13 cellular contexts compared by ENCODE assay signal in the genomic region with DNA sequence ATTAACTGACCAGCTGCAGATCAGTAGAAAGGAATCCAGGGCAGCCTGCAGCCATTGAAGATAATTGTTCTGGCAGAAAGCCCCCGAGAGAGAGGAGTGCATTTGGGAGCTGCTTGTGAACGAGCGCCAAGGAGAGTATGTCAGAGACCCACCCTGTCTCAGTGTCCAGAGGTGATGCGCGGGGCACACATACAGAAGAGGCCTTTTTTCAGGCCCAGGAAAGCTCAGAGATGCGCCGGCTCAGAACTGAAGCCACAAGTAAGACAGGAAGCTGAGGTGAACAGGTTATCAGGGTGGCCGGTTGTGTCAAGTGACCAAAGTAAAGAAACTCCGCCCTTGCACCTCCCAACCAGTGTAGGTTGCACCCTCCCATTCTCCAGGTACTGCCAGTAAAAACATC. TPM values are rescaled to one million over a fixed set of nuclear protein-coding genes. Genes with fewer than 3 reads are reported as not detected.
A peak's percentile ranks its signal among the peaks of the same experiment; 100 is the strongest.
DNase-seq lines count a peak whose midpoint lies in the region; ATAC-seq and TF ChIP-seq lines count a peak whose summit lies in the region.
"Had no signal": no experiment of that assay in that cellular context is flagged by ENCODE, and none has a peak within 500 bp of the region (broad histone marks: within the 10 kb centered on the region; RNA-seq: fewer than 3 reads in every experiment).

No MANE protein-coding gene starts in this region.

- H3K4me1 ChIP-seq in hepatocyte (ENCODE audit: insufficient read depth), result peaks cover 25% of the 10 kb centered on the region

- peak; percentile 66 for DNase-seq in NCI-H146 (lab: John Stamatoyannopoulos, UW)
- no peak for DNase-seq in NCI-H146 treated with DMSO at 0.1 percent for 48 hours (lab: John Stamatoyannopoulos, UW; ENCODE audit: unreplicated experiment)
- peak; percentile 70 for DNase-seq in astrocyte of the hippocampus (ENCODE audit: low read depth, low spot score)
- DNase-seq in hepatocyte (ENCODE audit: low spot score), result no peak
- DNase-seq in anterior cingulate cortex (lab: John Stamatoyannopoulos, UW), result no peak
- DNase-seq in NOMO-1 (lab: John Stamatoyannopoulos, UW; ENCODE audit: unreplicated experiment in 2 of 2), result no peak
- DNase-seq: activated T-cell treated with anti-CD3 and anti-CD28 coated beads for 4 hours, DMS153, endodermal cell, SIG-M5 had no signal

- no peaks in the 10 kb centered on the region for H3K36me3 ChIP-seq in hepatocyte (replicated peaks; ENCODE audit: insufficient read depth, low read depth)
- H3K36me3 ChIP-seq: suprapubic skin had no signal

- no peaks in the 10 kb centered on the region for H3K27me3 ChIP-seq in hepatocyte
- H3K27me3 ChIP-seq: suprapubic skin had no signal

- H4K20me1 ChIP-seq in hepatocyte (ENCODE audit: insufficient read depth, poor library complexity, severe bottlenecking), result no peaks in the 10 kb centered on the region

- H3K36me3 Mint-ChIP-seq in stimulated activated memory B cell treated with anti-CD40 and anti-IgM and Interleukin-4, amounts not matched to agents 10 μg/mL and 1 μg/mL and 100 μg/mL, for 72 hours, result no peaks in the 10 kb centered on the region

- H3K9me3 ChIP-seq in hepatocyte (ENCODE audit: low read depth), result no peaks in the 10 kb centered on the region
- H3K9me3 ChIP-seq: suprapubic skin had no signal

- H3K27ac Mint-ChIP-seq in stimulated activated memory B cell treated with anti-CD40 and anti-IgM and Interleukin-4, amounts not matched to agents 10 μg/mL and 1 μg/mL and 100 μg/mL, for 72 hours, result peak overlapping the region; percentile 32
- H3K27ac Mint-ChIP-seq: endodermal cell had no signal

- no peaks in the 10 kb centered on the region for H3K27me3 Mint-ChIP-seq in stimulated activated memory B cell treated with anti-CD40 and anti-IgM and Interleukin-4, amounts not matched to agents 10 μg/mL and 1 μg/mL and 100 μg/mL, for 72 hours

- 57% methylated on average over 9 of the region's 9 CpGs for WGBS in hepatocyte (ENCODE audit: low lambda C conversion rate, missing lambda C conversion rate)

- H3K9me3 Mint-ChIP-seq in stimulated activated memory B cell treated with anti-CD40 and anti-IgM and Interleukin-4, amounts not matched to agents 10 μg/mL and 1 μg/mL and 100 μg/mL, for 72 hours, result no peaks in the 10 kb centered on the region
- H3K9me3 Mint-ChIP-seq: endodermal cell had no signal

- no peak for ATAC-seq in stimulated activated memory B cell treated with anti-CD40 and anti-IgM and Interleukin-4, amounts not matched to agents 10 μg/mL and 1 μg/mL and 100 μg/mL, for 72 hours
- no peak for ATAC-seq in activated CD4-positive, CD25-positive, alpha-beta regulatory T cell treated with anti-CD3 and anti-CD28 coated beads, Interleukin-2, amount 50 U/mL, for 24 hours

- H3K9me2 ChIP-seq in hepatocyte (replicated peaks; ENCODE audit: insufficient read depth), result no peaks in the 10 kb centered on the region

- peaks cover 47% of the 10 kb centered on the region for H3K4me1 Mint-ChIP-seq in stimulated activated memory B cell treated with anti-CD40 and anti-IgM and Interleukin-4, amounts not matched to agents 10 μg/mL and 1 μg/mL and 100 μg/mL, for 72 hours

- no peak overlapping the region for H3K4me2 ChIP-seq in hepatocyte

- H3K79me2 ChIP-seq in hepatocyte, result no peaks in the 10 kb centered on the region

- TF ChIP-seq CTCF in hepatocyte (IDR thresholded peaks at IDR 0.05; ENCODE audit: poor library complexity), result no peak

- peak overlapping the region; percentile 25 for H3K27ac ChIP-seq in hepatocyte

- H2AFZ ChIP-seq in hepatocyte, result no peak overlapping the region

- H3K4me3 ChIP-seq in hepatocyte, result no peak overlapping the region
- H3K4me3 ChIP-seq: suprapubic skin had no signal

- H3K4me3 Mint-ChIP-seq in stimulated activated memory B cell treated with anti-CD40 and anti-IgM and Interleukin-4, amounts not matched to agents 10 μg/mL and 1 μg/mL and 100 μg/mL, for 72 hours, result no peak overlapping the region
- H3K4me3 Mint-ChIP-seq: endodermal cell had no signal

RNA-seq across cellular contexts. Expression of a gene that starts 59.8 kb away (rescaled TPM):
- 25.1 and 27.2 TPM in 2 replicates for total RNA-seq in hepatocyte
- polyA plus RNA-seq in hepatocyte, result 22.5 and 27.3 TPM in 2 replicates

Comparison
In these comparisons a context has a peak if more than half of its experiments do, and no peak if none do; other contexts are left out.
1. DNase-seq: peak in NCI-H146 (single experiment) and astrocyte of the hippocampus (single experiment); none in NCI-H146 treated with DMSO at 0.1 percent for 48 hours (single experiment), hepatocyte (single experiment), anterior cingulate cortex (0 of 58) and NOMO-1 (0 of 2).